Comparison of ENCODE assay signal across 9 cellular contexts in genomic region chr4:29082684-29083083, GRCh38.
"Had no signal": no experiment of that assay in that cellular context is flagged by ENCODE, and none has a peak within 500 bp of the region (broad histone marks: within the 10 kb centered on the region; RNA-seq: fewer than 3 reads in every experiment).

No MANE protein-coding gene starts in this region.

- H3K27ac ChIP-seq: GM23248 had no signal

- ATAC-seq: HCT116, K562 had no signal

- H3K4me1 ChIP-seq: HAP-1 had no signal

- H3K9ac ChIP-seq: GM23248 had no signal

- H3K4me3 ChIP-seq: GM23248, HAP-1, K562 had no signal

- H2AFZ ChIP-seq: GM23248 had no signal

- FAIRE-seq: HTR-8/SVneo, K562 had no signal

- H3K9me3 ChIP-seq: HAP-1 had no signal

- H3K36me3 ChIP-seq: HAP-1 had no signal

- DNase-seq: GM23248, GOT3, H7, HFFc6, IMR-90 had no signal
